In genomic region chr13:45500492-45501174, GRCh38 we compare ENCODE assay signal across 1 cellular context.
TF ChIP-seq lines count a peak whose summit lies in the region.

No MANE protein-coding gene starts in this region.

TF ChIP-seq in GM23338, 12 proteins besides CTCF, POLR2A, EP300 and RAD21 (continued from another document):
- TF ChIP-seq REST (IDR thresholded peaks at IDR 0.05; ENCODE audit: unreplicated experiment) = no peak
- no peak for TF ChIP-seq CREB1 (CRISPR knock-in tag; IDR thresholded peaks at IDR 0.05; ENCODE audit: low read depth)
